8 cellular contexts compared by ENCODE assay signal in the genomic region with DNA sequence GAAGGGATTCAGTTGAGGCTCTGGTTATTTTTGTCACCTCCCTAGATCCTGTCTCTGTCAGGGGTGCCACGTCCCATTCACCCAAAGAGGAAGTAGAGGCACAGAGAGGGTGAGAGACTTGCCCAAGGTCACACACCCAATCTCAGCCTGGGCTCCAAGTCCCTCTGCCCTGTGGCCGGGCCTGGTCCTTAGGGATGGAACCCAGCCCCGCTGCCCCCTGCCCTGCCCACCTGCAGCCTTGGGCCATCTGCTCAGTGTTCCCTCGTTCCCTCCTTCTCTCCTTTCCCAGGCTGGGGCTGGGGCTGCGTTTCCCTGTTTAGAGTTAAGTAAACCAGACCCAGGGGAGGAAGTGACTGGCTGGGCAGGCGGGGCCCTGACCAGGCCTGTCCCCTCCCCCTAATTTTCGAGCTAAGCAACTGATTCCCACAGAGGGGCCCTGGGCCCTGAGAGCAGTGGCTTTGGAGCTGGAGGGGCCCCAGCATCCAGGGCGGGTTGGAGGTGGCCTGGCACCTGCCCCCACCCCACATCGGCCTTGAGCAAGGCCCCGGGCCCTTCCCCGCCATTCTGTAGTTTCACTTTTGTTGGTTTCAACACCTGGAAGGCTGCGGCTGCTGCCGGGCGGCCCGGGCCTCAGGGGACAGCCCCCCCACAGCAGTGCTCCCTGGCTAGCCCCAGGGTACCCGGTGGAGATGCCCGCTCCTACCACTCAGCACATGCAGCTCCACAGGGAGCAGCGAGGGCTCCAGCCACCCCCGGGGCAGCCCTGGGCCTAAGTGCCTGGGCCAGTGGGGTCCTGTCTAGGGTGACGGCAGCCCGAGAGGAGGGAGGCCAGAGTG. TPM values are rescaled to one million over a fixed set of nuclear protein-coding genes. Genes with fewer than 3 reads are reported as not detected.
DNase-seq lines count a peak whose midpoint lies in the region; ATAC-seq and TF ChIP-seq lines count a peak whose summit lies in the region.

No MANE protein-coding gene starts in this region.

- no peaks in the 10 kb centered on the region for H3K79me2 ChIP-seq in OCI-LY1 (ENCODE audit: insufficient read depth, low read length)

- peak overlapping the region; percentile 91 for H3K27ac Mint-ChIP-seq in HFFc6

- peaks cover 12% of the 10 kb centered on the region for H3K4me1 Mint-ChIP-seq in HFFc6 (ENCODE audit: low read depth)

- no peaks in the 10 kb centered on the region for H3K9me3 Mint-ChIP-seq in HFFc6

- H3K27ac ChIP-seq in OCI-LY1 (ENCODE audit: low read depth, low read length, poor library complexity, severe bottlenecking) = peak overlapping the region; percentile 76

- no peaks in the 10 kb centered on the region for H3K9me3 ChIP-seq in OCI-LY1 (ENCODE audit: low read length)

- peak overlapping the region; percentile 90 for H3K4me3 Mint-ChIP-seq in HFFc6

- H3K36me3 ChIP-seq in OCI-LY1 (ENCODE audit: insufficient read depth, low read length) = peaks cover 28% of the 10 kb centered on the region

- H3F3A ChIP-seq in OCI-LY1 (ENCODE audit: insufficient read depth, low read length) = no peaks in the 10 kb centered on the region

- H3K4me2 ChIP-seq in OCI-LY1 (ENCODE audit: low read length) = peak overlapping the region; percentile 91

- H3K27me3 Mint-ChIP-seq in HFFc6 (ENCODE audit: insufficient read depth) = peaks cover 3% of the 10 kb centered on the region; the same call in 1 of the 2 replicates

- no peaks in the 10 kb centered on the region for H3K9me2 ChIP-seq in OCI-LY1 (ENCODE audit: low read depth, low read length)

- H3K36me3 Mint-ChIP-seq in HFFc6 (ENCODE audit: low read depth) = no peaks in the 10 kb centered on the region

- no peaks in the 10 kb centered on the region for H4K20me1 ChIP-seq in OCI-LY1 (ENCODE audit: insufficient read depth, low read length)

- H3K27me3 ChIP-seq in OCI-LY1 (ENCODE audit: insufficient read depth, low read length) = no peaks in the 10 kb centered on the region

- ATAC-seq in omental fat pad (ENCODE audit: low FRiP score) (peak; percentile 31), GM18873 (IDR thresholded peaks at IDR 0.05; ENCODE audit: low FRiP score, unreplicated experiment) (no peak)

- no peak overlapping the region for H2AFZ ChIP-seq in OCI-LY1 (ENCODE audit: low read length)

- TF ChIP-seq CTCF in HFFc6 (IDR thresholded peaks at IDR 0.05) = no peak
- TF ChIP-seq CTCF in OCI-LY1 (IDR thresholded peaks at IDR 0.05; ENCODE audit: low read length) = no peak
- no peak for TF ChIP-seq CTCF in fibroblast of the aortic adventitia (IDR thresholded peaks at IDR 0.05; ENCODE audit: insufficient read depth, low read length)
- TF ChIP-seq CTCF in omental fat pad (IDR thresholded peaks at IDR 0.05) = no peak

- H3K4me1 ChIP-seq in OCI-LY1 (ENCODE audit: insufficient read depth, low read length, severe bottlenecking) = peaks cover 47% of the 10 kb centered on the region

- H3K4me3 ChIP-seq in GM08714 (ENCODE audit: low read length) (peak overlapping the region; percentile 75; the same call in 1 of the 2 replicates), OCI-LY1 (ENCODE audit: low read depth, low read length, poor library complexity, severe bottlenecking) (peak overlapping the region; percentile 95), fibroblast of the aortic adventitia (ENCODE audit: low read depth, low read length) (peak overlapping the region; percentile 79)

- peak; percentile 42 for DNase-seq in HFFc6
- peak; percentile 15 for DNase-seq in activated T-helper 1 cell treated with Interleukin-2 at 50 U/mL for 16 hours (ENCODE audit: low read depth)
- peak; percentile 69 for DNase-seq in fibroblast of the aortic adventitia (ENCODE audit: low read depth)
- DNase-seq in omental fat pad (ENCODE audit: low spot score) = no peak
- DNase-seq in NCI-H146 treated with DMSO at 0.1 percent for 48 hours (lab: John Stamatoyannopoulos, UW; ENCODE audit: unreplicated experiment) = no peak

- H3K9ac ChIP-seq in OCI-LY1 (ENCODE audit: low read length) = peak overlapping the region; percentile 92

RNA-seq across cellular contexts. Expression of a gene that starts 1.5 kb away (rescaled TPM):
- 100 to 1,000 TPM; 113 to 150 (median 131) TPM for total RNA-seq in HFFc6 (2021; fragmentation: NEBNext Ultra II Directional; extraction: Animal tissue kit (Norgen Biotek cat#: 25700))
- 75.1 and 76.0 TPM in 2 replicates for total RNA-seq in fibroblast of the aortic adventitia (ENCODE audit: low replicate concordance)
- total RNA-seq in omental fat pad = 100 to 1,000 TPM in 3 of 4 donors, 10 to 100 TPM in 1; 84.4 to 251 (median 142) TPM

RNA-seq across cellular contexts. Expression of a gene that starts 9.9 kb away (rescaled TPM):
- total RNA-seq in HFFc6 (2021; fragmentation: NEBNext Ultra II Directional; extraction: Animal tissue kit (Norgen Biotek cat#: 25700)) = 100 to 1,000 TPM; 221 to 236 (median 223) TPM
- total RNA-seq in fibroblast of the aortic adventitia (ENCODE audit: low replicate concordance) = 56.8 and 66.1 TPM in 2 replicates
- total RNA-seq in omental fat pad = 100 to 1,000 TPM in 3 of 4 donors, 10 to 100 TPM in 1; 91.1 to 155 (median 128) TPM

RNA-seq across cellular contexts. Expression of a gene that starts 30.2 kb away (rescaled TPM):
- total RNA-seq in HFFc6 (2021; fragmentation: NEBNext Ultra II Directional; extraction: Animal tissue kit (Norgen Biotek cat#: 25700)) = 10 to 100 TPM; 29.5 to 47.4 (median 43.4) TPM
- total RNA-seq in fibroblast of the aortic adventitia (ENCODE audit: low replicate concordance) (12.5 and 20.8 TPM in 2 replicates), omental fat pad (10 to 100 TPM; 20.5 to 90.8 (median 30.9) TPM)

RNA-seq across cellular contexts. Expression of a gene that starts 36.4 kb away (rescaled TPM):
- total RNA-seq in HFFc6 (2021; fragmentation: NEBNext Ultra II Directional; extraction: Animal tissue kit (Norgen Biotek cat#: 25700)) = 10 to 100 TPM; 17.2 to 23.0 (median 19.9) TPM
- total RNA-seq in fibroblast of the aortic adventitia (ENCODE audit: low replicate concordance) (7.4 and 17.2 TPM in 2 replicates), omental fat pad (10 to 100 TPM; 33.5 to 63.8 (median 51.4) TPM)

Comparison
In these comparisons a context has a peak if more than half of its experiments do, and no peak if none do; other contexts are left out.
1. DNase-seq: peak in HFFc6 (single experiment), activated T-helper 1 cell treated with Interleukin-2 at 50 U/mL for 16 hours (single experiment) and fibroblast of the aortic adventitia (single experiment); none in omental fat pad (single experiment) and NCI-H146 treated with DMSO at 0.1 percent for 48 hours (single experiment).
2. Peak in every context shown above with its lines, with median percentiles within 50 percentile points of each other: H3K4me3 ChIP-seq.